6 cellular contexts compared by ENCODE assay signal in genomic region chr5:142013734-142014495, GRCh38.
DNase-seq lines count a peak whose midpoint lies in the region; ATAC-seq and TF ChIP-seq lines count a peak whose summit lies in the region.

No MANE protein-coding gene starts in this region.

- peak overlapping the region; percentile 98 for H3K27ac Mint-ChIP-seq in activated T-cell treated with anti-CD3 and anti-CD28 coated beads, Interleukin-2, amount 50 U/mL, for 24 hours

- TF ChIP-seq CTCF in fibroblast of pulmonary artery (IDR thresholded peaks at IDR 0.05; ENCODE audit: low read length, missing control alignments) = no peak

- peaks cover 86% of the 10 kb centered on the region for H3K4me1 Mint-ChIP-seq in activated T-cell treated with anti-CD3 and anti-CD28 coated beads, Interleukin-2, amount 50 U/mL, for 24 hours (ENCODE audit: low read depth)

- peak; percentile 46 for DNase-seq in activated T-cell treated with anti-CD3 and anti-CD28 coated beads, Interleukin-2, amount 50 U/mL, for 24 hours
- no peak for DNase-seq in activated T-cell treated with anti-CD3 and anti-CD28 coated beads, Interleukin-2, amount 50 U/mL, for 1 hour
- DNase-seq in fibroblast of pulmonary artery (ENCODE audit: low read depth) (peak; percentile 59), stromal cell of bone marrow (ENCODE audit: low read depth) (peak; percentile 75), NCI-H1417 treated with DMSO at 0.1 percent for 48 hours (lab: John Stamatoyannopoulos, UW) (no peak)

- no peaks in the 10 kb centered on the region for H3K9me3 Mint-ChIP-seq in activated T-cell treated with anti-CD3 and anti-CD28 coated beads, Interleukin-2, amount 50 U/mL, for 24 hours

- peak overlapping the region; percentile 87 for H3K4me3 Mint-ChIP-seq in activated T-cell treated with anti-CD3 and anti-CD28 coated beads, Interleukin-2, amount 50 U/mL, for 24 hours

- H3K4me3 ChIP-seq in fibroblast of pulmonary artery (replicated peaks; ENCODE audit: low read depth, low read length) = no peak overlapping the region

- H3K27me3 Mint-ChIP-seq in activated T-cell treated with anti-CD3 and anti-CD28 coated beads, Interleukin-2, amount 50 U/mL, for 24 hours = no peaks in the 10 kb centered on the region

- ATAC-seq in HG02852 (IDR thresholded peaks at IDR 0.05; ENCODE audit: unreplicated experiment) = no peak

- H3K36me3 Mint-ChIP-seq in activated T-cell treated with anti-CD3 and anti-CD28 coated beads, Interleukin-2, amount 50 U/mL, for 24 hours (ENCODE audit: low read depth) = peaks cover 31% of the 10 kb centered on the region

Comparison
In these comparisons a context has a peak if more than half of its experiments do, and no peak if none do; other contexts are left out.
1. DNase-seq: peak in activated T-cell treated with anti-CD3 and anti-CD28 coated beads, Interleukin-2, amount 50 U/mL, for 24 hours (single experiment), fibroblast of pulmonary artery (single experiment) and stromal cell of bone marrow (single experiment); none in activated T-cell treated with anti-CD3 and anti-CD28 coated beads, Interleukin-2, amount 50 U/mL, for 1 hour (single experiment) and NCI-H1417 treated with DMSO at 0.1 percent for 48 hours (single experiment).